Comparison of ENCODE assay signal across 19 cellular contexts in the genomic region with DNA sequence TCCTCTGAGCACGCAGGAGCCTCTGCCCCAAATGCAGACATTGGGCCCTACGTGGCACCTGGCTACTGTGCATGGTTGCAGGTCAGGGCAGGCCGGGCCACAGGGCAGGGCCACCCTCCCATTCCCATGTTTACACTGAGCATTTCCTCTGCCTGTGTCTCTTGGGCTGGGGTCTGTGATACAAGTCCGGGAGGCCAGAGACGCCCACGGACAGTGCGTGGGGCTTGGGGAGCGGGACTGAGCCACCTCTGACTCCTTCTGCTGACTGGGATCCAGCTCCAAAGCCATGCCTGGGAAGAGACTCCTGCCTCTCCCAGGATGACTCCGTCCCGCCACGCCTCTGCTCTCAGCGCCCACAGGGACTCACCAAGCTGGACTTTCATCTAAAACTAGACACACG. TPM values are rescaled to one million over a fixed set of nuclear protein-coding genes. Genes with fewer than 3 reads are reported as not detected.
A peak's percentile ranks its signal among the peaks of the same experiment; 100 is the strongest.
DNase-seq lines count a peak whose midpoint lies in the region; ATAC-seq, FAIRE-seq and TF ChIP-seq lines count a peak whose summit lies in the region.
"Had no signal": no experiment of that assay in that cellular context is flagged by ENCODE, and none has a peak within 500 bp of the region (broad histone marks: within the 10 kb centered on the region; RNA-seq: fewer than 3 reads in every experiment).

No MANE protein-coding gene starts in this region.

- H3K14ac ChIP-seq in neuronal stem cell (ENCODE audit: low read length): no peak overlapping the region

- 34% methylated on average over 3 of the region's 13 CpGs for WGBS in right lobe of liver (ENCODE audit: insufficient coverage, low coverage, low lambda C conversion rate, missing lambda C conversion rate)
- 89% methylated on average over 13 of the region's 13 CpGs; no CpG with 5 or more reads in 1 of the 2 donors for WGBS in transverse colon (ENCODE audit: low coverage in 1 of 2), 2 donors
- WGBS in neuronal stem cell (ENCODE audit: extremely low coverage in 2 of 2, insufficient read length in 2 of 2, insufficient replicate concordance in 1 of 2), 2 donors: no CpG with 5 or more reads among the region's 13 CpGs

- POLR2A ChIA-PET in PC-9 (lab: Charles Lee; ENCODE audit: unreplicated experiment): no interaction called here

- H3K9me3 ChIP-seq in NT2/D1 (ENCODE audit: insufficient read depth, low read length) (no peaks in the 10 kb centered on the region), right lobe of liver (no peaks in the 10 kb centered on the region), transverse colon (no peaks in the 10 kb centered on the region), PC-9 (ENCODE audit: insufficient read depth, low read depth) (no peaks in the 10 kb centered on the region), neuronal stem cell (replicated peaks in 1 of 2; ENCODE audit: control insufficient read depth in 2 of 2, insufficient read depth in 1 of 2, low read depth in 1 of 2, low read length in 2 of 2) (no peaks in the 10 kb centered on the region)

- no peak overlapping the region for H2AK5ac ChIP-seq in neuronal stem cell (ENCODE audit: low read depth, low read length)

- no peaks in the 10 kb centered on the region for H3K9me2 ChIP-seq in PC-9 (ENCODE audit: insufficient read depth)

- no peaks in the 10 kb centered on the region for H3K79me2 ChIP-seq in PC-9 (ENCODE audit: low read depth)

- H2BK12ac ChIP-seq in neuronal stem cell (ENCODE audit: low read length): no peak overlapping the region

- H4K8ac ChIP-seq in neuronal stem cell (ENCODE audit: low read depth, low read length): no peak overlapping the region

- no TSS peak for BruUV-seq in PC-9 (replicated peaks; lab: Mats Ljungman, UMichigan)

- TF ChIP-seq CTCF in epithelial cell of esophagus (IDR thresholded peaks at IDR 0.05; ENCODE audit: insufficient read depth, low read depth, low read length, missing control alignments): no peak
- no peak for TF ChIP-seq CTCF in right lobe of liver (IDR thresholded peaks at IDR 0.05)
- no peak for TF ChIP-seq CTCF in transverse colon (IDR thresholded peaks at IDR 0.05)
- TF ChIP-seq CTCF in PC-9 (conservative IDR thresholded peaks at IDR 0.05): no peak

- no peaks in the 10 kb centered on the region for H3K27me3 ChIP-seq in NT2/D1 (ENCODE audit: insufficient read depth, insufficient read length)
- no peaks in the 10 kb centered on the region for H3K27me3 ChIP-seq in right lobe of liver
- no peaks in the 10 kb centered on the region for H3K27me3 ChIP-seq in transverse colon
- H3K27me3 ChIP-seq in PC-9 (ENCODE audit: insufficient read depth, low read depth): no peaks in the 10 kb centered on the region
- H3K27me3 ChIP-seq in neuronal stem cell (ENCODE audit: control insufficient read depth in 3 of 3, insufficient read depth in 3 of 3, low read depth in 1 of 3, low read length in 3 of 3): no peaks in the 10 kb centered on the region
- H3K27me3 ChIP-seq: foreskin keratinocyte had no signal

- no peak overlapping the region for H3K4me3 ChIP-seq in NT2/D1 (ENCODE audit: insufficient read length, low read depth)
- no peak overlapping the region for H3K4me3 ChIP-seq in epithelial cell of esophagus (ENCODE audit: low read length)
- H3K4me3 ChIP-seq in right lobe of liver: peak overlapping the region in 1 of 3 donors; percentile 5
- no peak overlapping the region for H3K4me3 ChIP-seq in transverse colon
- H3K4me3 ChIP-seq in PC-9: no peak overlapping the region
- no peak overlapping the region for H3K4me3 ChIP-seq in neuronal stem cell (ENCODE audit: low read length in 2 of 2)
- H3K4me3 ChIP-seq: coronary artery, SK-N-MC had no signal

- in situ Hi-C loops in transverse colon (cut with MboI; ENCODE audit: low pct_ligation_motif_present in 1 of 4, low pct_unique_long_range_greater_than_20kb in 1 of 4, low sequenced_read_pairs in 3 of 4): no loop called here

- H3K4me2 ChIP-seq in PC-9: no peak overlapping the region
- H3K4me2 ChIP-seq in neuronal stem cell (ENCODE audit: insufficient read depth, low read length, poor library complexity, severe bottlenecking): no peak overlapping the region

- no peak overlapping the region for H3K18ac ChIP-seq in neuronal stem cell (ENCODE audit: low read length)

- no peak overlapping the region for H2BK5ac ChIP-seq in neuronal stem cell (ENCODE audit: low read length)

- peaks cover 69% of the 10 kb centered on the region for H3K36me3 ChIP-seq in NT2/D1 (ENCODE audit: insufficient read depth, insufficient read length, low read length)
- H3K36me3 ChIP-seq in right lobe of liver: no peaks in the 10 kb centered on the region
- H3K36me3 ChIP-seq in transverse colon: peaks cover 0 to 5% (median 0%) of the 10 kb centered on the region in 4 donors
- no peaks in the 10 kb centered on the region for H3K36me3 ChIP-seq in PC-9 (ENCODE audit: low read depth)
- H3K36me3 ChIP-seq in neuronal stem cell (replicated peaks in 1 of 2; ENCODE audit: control insufficient read depth in 2 of 2, insufficient read depth in 2 of 2, low read length in 2 of 2): peaks cover 0 to 6% of the 10 kb centered on the region in 2 donors

- H2BK120ac ChIP-seq in neuronal stem cell (ENCODE audit: low read depth, low read length): no peak overlapping the region

- H4K91ac ChIP-seq in neuronal stem cell (ENCODE audit: low read depth, low read length, poor library complexity): no peak overlapping the region

- H3K79me1 ChIP-seq in neuronal stem cell (ENCODE audit: low read depth, low read length): peaks cover 2% of the 10 kb centered on the region

- no peak overlapping the region for H2BK15ac ChIP-seq in neuronal stem cell (ENCODE audit: low read length)

- TF ChIP-seq POLR2A in right lobe of liver (IDR thresholded peaks at IDR 0.05): peak; percentile 40
- no peak for TF ChIP-seq POLR2A in transverse colon (IDR thresholded peaks at IDR 0.05)

- DNase-seq in NT2/D1 (ENCODE audit: low read depth, low spot score) (no peak), epithelial cell of esophagus (ENCODE audit: low read depth) (peak; percentile 28), right lobe of liver (peak; percentile 73 to 89 (median 86)), transverse colon (peak; percentile 6), PC-9 (no peak), neuronal stem cell (ENCODE audit: low spot score) (no peak), RCC 7860 (ENCODE audit: low spot score) (no peak)
- DNase-seq: activated CD8-positive, alpha-beta memory T cell treated with anti-CD3 and anti-CD28 coated beads, Interleukin-2, amount 50 U/mL, for 4 hours; DMS153; foreskin keratinocyte; KBM-7; MV-4-11; NCI-H187 treated with DMSO at 0.1 percent for 48 hours; T-helper 2 cell had no signal

- H3K4ac ChIP-seq in neuronal stem cell (ENCODE audit: low read length): no peak overlapping the region

- no peaks in the 10 kb centered on the region; the same call in 1 of the 2 replicates for H4K20me1 ChIP-seq in PC-9 (ENCODE audit: insufficient read depth)

- peak; percentile 68 to 81 (median 75) for ATAC-seq in right lobe of liver
- ATAC-seq: CD8-positive, alpha-beta T cell; foreskin keratinocyte had no signal

- H3F3A ChIP-seq in PC-9 (ENCODE audit: insufficient read depth, low read depth): peaks cover 3% of the 10 kb centered on the region; the same call in 1 of the 2 replicates

- H3K4me1 ChIP-seq in NT2/D1 (ENCODE audit: insufficient read depth, insufficient read length) (peaks cover 12% of the 10 kb centered on the region), right lobe of liver (peaks cover 0 to 27% (median 8%) of the 10 kb centered on the region in 4 donors), transverse colon (peaks cover 11 to 34% (median 30%) of the 10 kb centered on the region in 4 donors), PC-9 (replicated peaks; ENCODE audit: insufficient read depth) (peaks cover 21% of the 10 kb centered on the region), neuronal stem cell (ENCODE audit: control insufficient read depth in 2 of 2, insufficient read depth in 1 of 2, low read depth in 1 of 2, low read length in 2 of 2) (peaks cover 0 to 8% of the 10 kb centered on the region in 2 donors)

- TF ChIP-seq EP300 in transverse colon (IDR thresholded peaks at IDR 0.05; ENCODE audit: low read depth): no peak

- intact Hi-C loops in right lobe of liver (cut with DNase I) (no loop called here), transverse colon (cut with DNase I; ENCODE audit: low total_unique reads) (no loop called here), PC-9 (cut with micrococcal nuclease; ENCODE audit: unreplicated experiment) (no loop called here)

- no peak for FAIRE-seq in RCC 7860 (lab: Jason Lieb, UNC)
- FAIRE-seq: G401.6 had no signal

- CTCF ChIA-PET in PC-9 (lab: Charles Lee): no interaction called here

- H3K23ac ChIP-seq in neuronal stem cell (ENCODE audit: low read depth, low read length, poor library complexity): no peak overlapping the region

- H3K9ac ChIP-seq in NT2/D1 (ENCODE audit: insufficient read length, low read depth): peak overlapping the region; percentile 24
- H3K9ac ChIP-seq in neuronal stem cell (ENCODE audit: low read depth, low read length, poor library complexity): no peak overlapping the region

- H3K27ac ChIP-seq in right lobe of liver (peak overlapping the region; percentile 68 to 93 (median 76)), transverse colon (no peak overlapping the region), PC-9 (no peak overlapping the region), neuronal stem cell (replicated peaks; ENCODE audit: low read length) (no peak overlapping the region)
- H3K27ac ChIP-seq: coronary artery, foreskin keratinocyte, SK-N-MC, VCaP had no signal

- H2AFZ ChIP-seq in PC-9 (no peak overlapping the region), neuronal stem cell (ENCODE audit: low read length) (no peak overlapping the region)

RNA-seq across cellular contexts. Expression of gene GAS6, which starts 18.8 kb away (rescaled TPM):
- total RNA-seq in right lobe of liver (10 to 100 TPM; 11.9 to 48.5 (median 27.2) TPM), transverse colon (100 to 1,000 TPM; 152 to 284 (median 169) TPM), PC-9 (2021) (92.9 and 93.8 TPM in 2 replicates)
- polyA plus RNA-seq in neuronal stem cell (2013, experiment 1 of 2): 34.2 TPM
- polyA plus RNA-seq in neuronal stem cell (2013, experiment 2 of 2): 33.8 TPM

Comparison
In these comparisons a context has a peak if more than half of its experiments do, and no peak if none do; other contexts are left out.
1. DNase-seq: peak in epithelial cell of esophagus (single experiment), right lobe of liver (3 of 3) and transverse colon (single experiment); none in NT2/D1 (single experiment), PC-9 (0 of 2), neuronal stem cell (single experiment) and RCC 7860 (single experiment).
2. H3K27ac ChIP-seq: peak in right lobe of liver (3 of 3); none in transverse colon (0 of 4), PC-9 (single experiment) and neuronal stem cell (single experiment).